ENCODE assay signal across 12 cellular contexts in genomic region chr17:18139949-18140348, GRCh38. TPM values are rescaled to one million over a fixed set of nuclear protein-coding genes. Genes with fewer than 3 reads are reported as not detected.
DNase-seq lines count a peak whose midpoint lies in the region; ATAC-seq and TF ChIP-seq lines count a peak whose summit lies in the region.
"Had no signal": no experiment of that assay in that cellular context is flagged by ENCODE, and none has a peak within 500 bp of the region (broad histone marks: within the 10 kb centered on the region; RNA-seq: fewer than 3 reads in every experiment).

No MANE protein-coding gene starts in this region.

- ATAC-seq in GM18517 (IDR thresholded peaks at IDR 0.05; ENCODE audit: unreplicated experiment), result no peak

- peaks cover 3% of the 10 kb centered on the region for H3K27me3 ChIP-seq in kidney epithelial cell (ENCODE audit: control insufficient read depth, insufficient read depth, low read length)

- no peaks in the 10 kb centered on the region for H3K36me3 ChIP-seq in kidney epithelial cell (ENCODE audit: control insufficient read depth, insufficient read depth, low read length)

- DNase-seq in ELF-1 (ENCODE audit: low read depth, low spot score) (peak; percentile 34), kidney epithelial cell (ENCODE audit: low read depth) (no peak), NCI-H526 (lab: John Stamatoyannopoulos, UW) (no peak), NCI-H345 (lab: John Stamatoyannopoulos, UW) (no peak)
- DNase-seq in effector CD4-positive, alpha-beta T cell, result no peak
- DNase-seq: kidney, psoas muscle, T1000 had no signal

- TF ChIP-seq CTCF in LNCAP (IDR thresholded peaks at IDR 0.05), result peak; percentile 31
- TF ChIP-seq CTCF in WI38 (IDR thresholded peaks at IDR 0.05; ENCODE audit: low read depth, low read length), result peak; percentile 31
- peak; percentile 22 for TF ChIP-seq CTCF in kidney epithelial cell (IDR thresholded peaks at IDR 0.05; ENCODE audit: insufficient read depth, low read length, poor library complexity, severe bottlenecking)

- H3K4me3 ChIP-seq in WI38 (ENCODE audit: low read depth, low read length), result no peak overlapping the region
- no peak overlapping the region for H3K4me3 ChIP-seq in kidney epithelial cell (ENCODE audit: low read depth, low read length)
- H3K4me3 ChIP-seq: psoas muscle had no signal

RNA-seq across cellular contexts. Expression of gene MYO15A, which starts 31.4 kb away (rescaled TPM):
- 0.21 and 0.33 TPM in 2 replicates for total RNA-seq in kidney epithelial cell
- total RNA-seq: G401 had no signal

RNA-seq across cellular contexts. Expression of gene ALKBH5, which starts 43.7 kb away (rescaled TPM):
- total RNA-seq in kidney epithelial cell, result 103 and 105 TPM in 2 replicates

RNA-seq across cellular contexts. Expression of gene DRG2, which starts 52.2 kb away (rescaled TPM):
- total RNA-seq in kidney epithelial cell, result 40.0 and 42.5 TPM in 2 replicates
